Comparison of ENCODE assay signal across 12 cellular contexts in genomic region chr2:167140767-167141166, GRCh38.
A peak's percentile ranks its signal among the peaks of the same experiment; 100 is the strongest.
DNase-seq lines count a peak whose midpoint lies in the region; TF ChIP-seq lines count a peak whose summit lies in the region.
"Had no signal": no experiment of that assay in that cellular context is flagged by ENCODE, and none has a peak within 500 bp of the region (broad histone marks: within the 10 kb centered on the region; RNA-seq: fewer than 3 reads in every experiment).

No MANE protein-coding gene starts in this region.

- H3K9me3 ChIP-seq in MG63 = peaks cover 4% of the 10 kb centered on the region; the same call in 1 of the 2 replicates

- no peaks in the 10 kb centered on the region for H3K27me3 ChIP-seq in MG63

- H3K27me3 Mint-ChIP-seq in chondrocyte (ENCODE audit: low read depth) = no peaks in the 10 kb centered on the region
- H3K27me3 Mint-ChIP-seq: activated naive CD8-positive, alpha-beta T cell treated with anti-CD3 and anti-CD28 coated beads for 36 hours had no signal

- H3K4me3 Mint-ChIP-seq in chondrocyte (ENCODE audit: unreplicated experiment) = no peak overlapping the region
- H3K4me3 Mint-ChIP-seq: activated naive CD8-positive, alpha-beta T cell treated with anti-CD3 and anti-CD28 coated beads for 36 hours had no signal

- H3K27ac Mint-ChIP-seq in chondrocyte (ENCODE audit: unreplicated experiment) = peak overlapping the region; percentile 87
- H3K27ac Mint-ChIP-seq: activated naive CD8-positive, alpha-beta T cell treated with anti-CD3 and anti-CD28 coated beads for 36 hours had no signal

- no peak overlapping the region for H3K4me3 ChIP-seq in MG63
- H3K4me3 ChIP-seq: skin epidermis had no signal

- DNase-seq in AG09319 (ENCODE audit: extremely low read depth, low read depth) (peak; percentile 86), MG63 (peak; percentile 49), chondrocyte (ENCODE audit: low spot score) (no peak), left kidney (ENCODE audit: low read depth, low spot score) (peak; percentile 80), NCI-H1694 (lab: John Stamatoyannopoulos, UW) (no peak), activated gamma-delta T cell treated with Interleukin-2 at 50 U/mL for 16 hours (no peak), germinal center (ENCODE audit: low spot score) (no peak)
- DNase-seq in central memory CD4-positive, alpha-beta T cell = no peak
- DNase-seq: activated naive CD8-positive, alpha-beta T cell treated with anti-CD3 and anti-CD28 coated beads for 36 hours; NCI-H2081 treated with DMSO at 0.1 percent for 48 hours; stimulated activated naive CD8-positive, alpha-beta T cell treated with anti-CD3 and anti-CD28 coated beads, Interleukin-15, Interleukin-2, amounts not matched to agents 100 U/mL and 50 U/mL, for 24 hours had no signal

- H3K36me3 Mint-ChIP-seq in chondrocyte (ENCODE audit: low read depth) = no peaks in the 10 kb centered on the region
- H3K36me3 Mint-ChIP-seq: activated naive CD8-positive, alpha-beta T cell treated with anti-CD3 and anti-CD28 coated beads for 36 hours had no signal

- H3K36me3 ChIP-seq in MG63 = no peaks in the 10 kb centered on the region

- H3K9me3 Mint-ChIP-seq in chondrocyte (ENCODE audit: low read depth) = no peaks in the 10 kb centered on the region
- H3K9me3 Mint-ChIP-seq: activated naive CD8-positive, alpha-beta T cell treated with anti-CD3 and anti-CD28 coated beads for 36 hours had no signal

- peaks cover 41% of the 10 kb centered on the region for H3K4me1 Mint-ChIP-seq in chondrocyte (ENCODE audit: low read depth)

- TF ChIP-seq CTCF in AG09319 (IDR thresholded peaks at IDR 0.05; ENCODE audit: low read depth, low read length) (no peak), chondrocyte (IDR thresholded peaks at IDR 0.05) (no peak)

Comparison
In these comparisons a context has a peak if more than half of its experiments do, and no peak if none do; other contexts are left out.
1. DNase-seq: peak in AG09319 (single experiment), MG63 (single experiment) and left kidney (single experiment); none in chondrocyte (single experiment), central memory CD4-positive, alpha-beta T cell (single experiment), NCI-H1694 (single experiment), activated gamma-delta T cell treated with Interleukin-2 at 50 U/mL for 16 hours (single experiment) and germinal center (single experiment).